12 cellular contexts compared by ENCODE assay signal in genomic region chr11:47506363-47506762, GRCh38. TPM values are rescaled to one million over a fixed set of nuclear protein-coding genes. Genes with fewer than 3 reads are reported as not detected.
DNase-seq lines count a peak whose midpoint lies in the region; ATAC-seq and TF ChIP-seq lines count a peak whose summit lies in the region.
"Had no signal": no experiment of that assay in that cellular context is flagged by ENCODE, and none has a peak within 500 bp of the region (broad histone marks: within the 10 kb centered on the region; RNA-seq: fewer than 3 reads in every experiment).

No MANE protein-coding gene starts in this region.

- H3K4me2 ChIP-seq in GM23248 (ENCODE audit: unreplicated experiment) (peak overlapping the region; percentile 65), skeletal muscle satellite cell (ENCODE audit: low read length) (peak overlapping the region; percentile 74)

- no peak overlapping the region for H2AFZ ChIP-seq in GM23248

- WGBS in GM23248 (ENCODE audit: low coverage in 1 of 2, low lambda C conversion rate in 2 of 2, missing lambda C conversion rate in 2 of 2), 2 experiments, result 86 to 95% methylated on average over 8 of the region's 8 CpGs

- peaks cover 72% of the 10 kb centered on the region for H3K4me1 Mint-ChIP-seq in activated B cell treated with CpG ODN at 0.5 μM for 24 hours

- DNase-seq in GM23248 (no peak), activated B cell treated with CpG ODN at 0.5 μM for 24 hours (no peak), left lung (no peak), NCI-H524 treated with DMSO at 0.1 percent for 48 hours (lab: John Stamatoyannopoulos, UW) (no peak)
- no peak for DNase-seq in activated effector memory CD4-positive, alpha-beta T cell treated with anti-CD3 and anti-CD28 coated beads, Interleukin-2, amount 50 U/mL, for 16 hours
- DNase-seq: head of caudate nucleus, MG63, pancreas had no signal

- peaks cover 100% of the 10 kb centered on the region for H3K79me2 ChIP-seq in GM23248 (ENCODE audit: insufficient read depth)

- peaks cover 37% of the 10 kb centered on the region for H4K20me1 ChIP-seq in GM23248 (ENCODE audit: insufficient read depth)

- ATAC-seq in activated B cell treated with CpG ODN at 0.5 μM for 24 hours (ENCODE audit: low read depth) (no peak), left lung (peak; percentile 45), GM21529 (IDR thresholded peaks at IDR 0.05; ENCODE audit: unreplicated experiment) (no peak), SK-N-SH treated with all-trans-retinoic acid at 6 μM for 48 hours (no peak)

- no peaks in the 10 kb centered on the region for H3K9me2 ChIP-seq in GM23248 (ENCODE audit: insufficient read depth)

- no peak overlapping the region for H3K4me3 Mint-ChIP-seq in activated B cell treated with CpG ODN at 0.5 μM for 24 hours

- H3K27me3 Mint-ChIP-seq in activated B cell treated with CpG ODN at 0.5 μM for 24 hours, result no peaks in the 10 kb centered on the region

- H3K27ac Mint-ChIP-seq in activated B cell treated with CpG ODN at 0.5 μM for 24 hours, result peak overlapping the region; percentile 54

- H3K4me3 ChIP-seq in GM23248, result peak overlapping the region; percentile 15; the same call in 1 of the 2 replicates
- no peak overlapping the region for H3K4me3 ChIP-seq in left lung
- no peak overlapping the region for H3K4me3 ChIP-seq in skeletal muscle satellite cell (ENCODE audit: low read length)
- H3K4me3 ChIP-seq: MG63, pancreas had no signal

- H3K9ac ChIP-seq in GM23248 (no peak overlapping the region), skeletal muscle satellite cell (ENCODE audit: low read depth, low read length) (peak overlapping the region; percentile 12)

- H3K4me1 ChIP-seq in GM23248 (ENCODE audit: insufficient read depth) (peaks cover 26% of the 10 kb centered on the region), left lung (peaks cover 18 to 65% of the 10 kb centered on the region in 2 donors), skeletal muscle satellite cell (ENCODE audit: control insufficient read depth, insufficient read depth, low read length) (peaks cover 50% of the 10 kb centered on the region)

- H3K36me3 ChIP-seq in GM23248 (ENCODE audit: low read depth) (no peaks in the 10 kb centered on the region), left lung (peaks cover 0 to 6% of the 10 kb centered on the region in 2 donors), skeletal muscle satellite cell (ENCODE audit: insufficient read depth, low read length) (peaks cover 6% of the 10 kb centered on the region)
- H3K36me3 ChIP-seq: pancreas had no signal

- H3K36me3 Mint-ChIP-seq in activated B cell treated with CpG ODN at 0.5 μM for 24 hours (ENCODE audit: low read depth), result peaks cover 28% of the 10 kb centered on the region

- H3K9me3 Mint-ChIP-seq in activated B cell treated with CpG ODN at 0.5 μM for 24 hours, result no peaks in the 10 kb centered on the region

- no peaks in the 10 kb centered on the region for H3K27me3 ChIP-seq in GM23248 (replicated peaks; ENCODE audit: insufficient read depth)
- no peaks in the 10 kb centered on the region for H3K27me3 ChIP-seq in left lung
- no peaks in the 10 kb centered on the region for H3K27me3 ChIP-seq in skeletal muscle satellite cell (ENCODE audit: control insufficient read depth, insufficient read depth, low read length)
- H3K27me3 ChIP-seq: MG63, pancreas had no signal

- H3K27ac ChIP-seq in GM23248 (peak overlapping the region; percentile 48), left lung (peak overlapping the region in 1 of 2 donors; percentile 48)
- H3K27ac ChIP-seq: C4-2B, pancreas had no signal

- CTCF ChIA-PET in activated B cell treated with CpG ODN at 0.5 μM for 24 hours (lab: Charles Lee), result no interaction called here

- in situ Hi-C loops in GM23248 (cut with MboI), result no loop called here

- intact Hi-C loops in activated B cell treated with CpG ODN at 0.5 μM for 24 hours (cut with micrococcal nuclease), result loop anchor here (10.0 kb wide), 1 partner anchor 348 kb away; no protein-coding TSS in a partner anchor
- intact Hi-C loops in left lung (cut with DNase I), result no loop called here

- POLR2A ChIA-PET in activated B cell treated with CpG ODN at 0.5 μM for 24 hours (lab: Charles Lee), result interaction anchor here (0.6 kb wide), 2 partner anchors 10 to 220 kb away, joined by 3 to 11 read pairs; no protein-coding TSS in a partner anchor

- no peak for TF ChIP-seq CTCF in activated B cell treated with CpG ODN at 0.5 μM for 24 hours (IDR thresholded peaks at IDR 0.05)
- TF ChIP-seq CTCF in left lung (IDR thresholded peaks at IDR 0.05), result no peak

- H3F3A ChIP-seq in GM23248 (ENCODE audit: insufficient read depth), result peaks cover 17% of the 10 kb centered on the region; the same call in 1 of the 2 replicates

- H3K9me3 ChIP-seq in GM23248 (ENCODE audit: low read depth) (no peaks in the 10 kb centered on the region), left lung (no peaks in the 10 kb centered on the region), skeletal muscle satellite cell (replicated peaks; ENCODE audit: low read length) (no peaks in the 10 kb centered on the region)
- H3K9me3 ChIP-seq: MG63, pancreas had no signal

TF ChIP-seq in SK-N-SH treated with all-trans-retinoic acid at 6 μM for 48 hours, 23 proteins besides CTCF, POLR2A, EP300 and RAD21:
- TF ChIP-seq POU6F1 (CRISPR knock-in tag; IDR thresholded peaks at IDR 0.05; ENCODE audit: borderline replicate concordance, low read depth) (no peak), SNAI2 (CRISPR knock-in tag; IDR thresholded peaks at IDR 0.05) (no peak)

RNA-seq across cellular contexts. Expression of gene CELF1, which starts 46.6 kb away (rescaled TPM):
- total RNA-seq in GM23248 (2014; rRNA removed; shearing (Covaris generic)), result 70.9 and 71.6 TPM in 2 replicates
- polyA plus RNA-seq in GM23248 (2016; fragmentation: Nextera tagmentation; extraction: Ambion mirVana), result 51.7 and 52.0 TPM in 2 replicates
- total RNA-seq in activated B cell treated with CpG ODN at 0.5 μM for 24 hours, result 129 and 136 TPM in 2 replicates
- 100 to 1,000 TPM in 1 of 2 donors, 10 to 100 TPM in 1; 76.8 to 107 TPM for total RNA-seq in left lung
- total RNA-seq in skeletal muscle satellite cell (2012; rRNA removed), result 70.1 and 76.6 TPM in 2 replicates

RNA-seq across cellular contexts. Expression of gene RAPSN, which starts 57.4 kb away (rescaled TPM):
- 0.13 and 0.22 TPM in 2 replicates for total RNA-seq in GM23248 (2014; rRNA removed; shearing (Covaris generic))
- 0.11 TPM in 1 of 2 replicates, not detected in the other for polyA plus RNA-seq in GM23248 (2016; fragmentation: Nextera tagmentation; extraction: Ambion mirVana)
- total RNA-seq in activated B cell treated with CpG ODN at 0.5 μM for 24 hours, result 1.1 and 3.5 TPM in 2 replicates
- 1 to 10 TPM in 1 of 2 donors, under 1 TPM in 1; 0.79 to 1.0 TPM for total RNA-seq in left lung
- total RNA-seq in skeletal muscle satellite cell (2012; rRNA removed), result 0.76 and 10.3 TPM in 2 replicates

RNA-seq across cellular contexts. Expression of gene PTPMT1, which starts 59.0 kb away (rescaled TPM):
- 68.7 and 90.2 TPM in 2 replicates for total RNA-seq in GM23248 (2014; rRNA removed; shearing (Covaris generic))
- polyA plus RNA-seq in GM23248 (2016; fragmentation: Nextera tagmentation; extraction: Ambion mirVana), result 78.4 and 82.2 TPM in 2 replicates
- total RNA-seq in activated B cell treated with CpG ODN at 0.5 μM for 24 hours, result 27.1 and 32.8 TPM in 2 replicates
- total RNA-seq in left lung, result 10 to 100 TPM; 61.4 to 75.2 TPM
- total RNA-seq in skeletal muscle satellite cell (2012; rRNA removed), result 63.6 and 83.1 TPM in 2 replicates
